Comparison of ENCODE assay signal across 8 cellular contexts in genomic region chr10:79066460-79067240, GRCh38. TPM values are rescaled to one million over a fixed set of nuclear protein-coding genes. Genes with fewer than 3 reads are reported as not detected.
DNase-seq lines count a peak whose midpoint lies in the region; ATAC-seq and TF ChIP-seq lines count a peak whose summit lies in the region.

No MANE protein-coding gene starts in this region.

- H4K20me1 ChIP-seq in BLaER1 treated with 17β-estradiol and CSF1 and Interleukin-3, amounts not matched to agents 10 nM and 100 nM: peaks cover 16 to 31% (median 21%) of the 10 kb centered on the region in 11 experiments; a peak in 21 of 22 replicates

- DNase-seq in GM19238 (ENCODE audit: insufficient read length, low spot score): peak; percentile 46
- DNase-seq in RWPE1 (ENCODE audit: low spot score): no peak
- peak in 5 of 10 donors; percentile 50 to 78 (median 65) for DNase-seq in dorsolateral prefrontal cortex
- DNase-seq in mucosa of descending colon: peak in 2 of 3 donors; percentile 61 to 65
- DNase-seq in NCI-H226: no peak

- TF ChIP-seq CTCF in RWPE1 (conservative IDR thresholded peaks at IDR 0.05; ENCODE audit: low read depth) (no peak), dorsolateral prefrontal cortex (IDR thresholded peaks at IDR 0.05 in 54 of 56, conservative IDR thresholded peaks at IDR 0.05 in 2 of 56; ENCODE audit: low read depth in 1 of 56, partially characterized antibody in 56 of 56) (peak in 19 of 56 donors; percentile 6 to 36 (median 16)), mucosa of descending colon (IDR thresholded peaks at IDR 0.05) (no peak)

- POLR2A ChIA-PET in RWPE1 (lab: Yijun Ruan, JAX; ENCODE audit: low non-redundant PET): interaction anchor here (0.6 kb wide), 2 partner anchors 139 to 237 kb away, joined by 3 to 5 read pairs; no protein-coding TSS in a partner anchor

- H3K36me3 ChIP-seq in BLaER1 treated with 17β-estradiol and CSF1 and Interleukin-3, amounts not matched to agents 10 nM and 100 nM: no peaks in the 10 kb centered on the region
- H3K36me3 ChIP-seq in mucosa of descending colon (ENCODE audit: low read depth): no peaks in the 10 kb centered on the region

- H3K27me3 ChIP-seq in BLaER1 treated with 17β-estradiol and CSF1 and Interleukin-3, amounts not matched to agents 10 nM and 100 nM: peaks cover 0 to 6% (median 0%) of the 10 kb centered on the region in 11 experiments; a peak in 7 of 22 replicates
- H3K27me3 ChIP-seq in dorsolateral prefrontal cortex: no peaks in the 10 kb centered on the region

- peak overlapping the region; percentile 55 to 97 (median 72); a peak in 19 of 22 replicates for H3K9ac ChIP-seq in BLaER1 treated with 17β-estradiol and CSF1 and Interleukin-3, amounts not matched to agents 10 nM and 100 nM

- peak overlapping the region in 8 of 11 experiments; percentile 41 to 64 (median 54); a peak in 14 of 22 replicates for H3K27ac ChIP-seq in BLaER1 treated with 17β-estradiol and CSF1 and Interleukin-3, amounts not matched to agents 10 nM and 100 nM
- peak overlapping the region; percentile 100 for H3K27ac ChIP-seq in RWPE1
- peak overlapping the region; percentile 22 to 99 (median 88) for H3K27ac ChIP-seq in dorsolateral prefrontal cortex

- CTCF ChIA-PET in RWPE1 (lab: Yijun Ruan, JAX): interaction anchor here (0.6 to 6.1 kb wide), 8 partner anchors 92 to 1355 kb away, joined by 3 to 42 read pairs (median 4); no protein-coding TSS in a partner anchor

- ATAC-seq in mucosa of descending colon (no peak), HG02885 (IDR thresholded peaks at IDR 0.05; ENCODE audit: poor library complexity, unreplicated experiment) (no peak), GM18861 (IDR thresholded peaks at IDR 0.05; ENCODE audit: unreplicated experiment) (no peak)

- intact Hi-C loops in dorsolateral prefrontal cortex (cut with DNase I) (loop anchor here (2.0 to 10.0 kb wide), 9 partner anchors 126 to 1022 kb away; no protein-coding TSS in a partner anchor), mucosa of descending colon (cut with DNase I, micrococcal nuclease) (loop anchor here (10.0 kb wide), 1 partner anchor 92 kb away; no protein-coding TSS in a partner anchor)

- peak overlapping the region; percentile 88 to 100 (median 98) for H3K4me2 ChIP-seq in BLaER1 treated with 17β-estradiol and CSF1 and Interleukin-3, amounts not matched to agents 10 nM and 100 nM

- H3K4me3 ChIP-seq in BLaER1 treated with 17β-estradiol and CSF1 and Interleukin-3, amounts not matched to agents 10 nM and 100 nM: peak overlapping the region; percentile 75 to 100 (median 98)
- H3K4me3 ChIP-seq in dorsolateral prefrontal cortex (peak overlapping the region; percentile 60 to 94 (median 81)), mucosa of descending colon (peak overlapping the region; percentile 17)

- no peaks in the 10 kb centered on the region for H3K9me3 ChIP-seq in BLaER1 treated with 17β-estradiol and CSF1 and Interleukin-3, amounts not matched to agents 10 nM and 100 nM (replicated peaks in 1 of 11)
- no peaks in the 10 kb centered on the region for H3K9me3 ChIP-seq in mucosa of descending colon

- H3K4me1 ChIP-seq in BLaER1 treated with 17β-estradiol and CSF1 and Interleukin-3, amounts not matched to agents 10 nM and 100 nM: peaks cover 25 to 55% (median 39%) of the 10 kb centered on the region in 10 experiments
- peaks cover 33% of the 10 kb centered on the region for H3K4me1 ChIP-seq in mucosa of descending colon (ENCODE audit: low read depth)

RNA-seq across cellular contexts. Expression of gene ZMIZ1, which starts 2.1 kb away (rescaled TPM):
- total RNA-seq in dorsolateral prefrontal cortex (100 to 1,000 TPM in 47 of 120 experiments, 10 to 100 TPM in 73; 67.5 to 153 (median 96.5) TPM), mucosa of descending colon (100 to 1,000 TPM in 1 of 3 donors, 10 to 100 TPM in 2; 61.4 to 103 (median 89.1) TPM)

Comparison
In these comparisons a context has a peak if more than half of its experiments do, and no peak if none do; other contexts are left out.
1. H3K4me3 ChIP-seq: peak in every context shown above with its lines; median percentile 98 in BLaER1 treated with 17β-estradiol and CSF1 and Interleukin-3, amounts not matched to agents 10 nM and 100 nM; 81 in dorsolateral prefrontal cortex; 17 in mucosa of descending colon.
2. DNase-seq: peak in GM19238 (single experiment) and mucosa of descending colon (2 of 3); none in RWPE1 (single experiment) and NCI-H226 (single experiment).
3. Peak in every context shown above with its lines, with median percentiles within 50 percentile points of each other: H3K27ac ChIP-seq.